Comparison of ENCODE assay signal across 2 cellular contexts in genomic region chr6:39861663-39862062, GRCh38.
TF ChIP-seq lines count a peak whose summit lies in the region.

No MANE protein-coding gene starts in this region.

TF ChIP-seq in GM23338, 12 proteins besides CTCF, POLR2A, EP300 and RAD21:
- no peak for TF ChIP-seq ZNF462 (CRISPR knock-in tag; IDR thresholded peaks at IDR 0.05)
- no peak for TF ChIP-seq POLR2AphosphoS5 (IDR thresholded peaks at IDR 0.05; ENCODE audit: low read depth)

TF ChIP-seq in WTC11, 78 proteins besides CTCF, POLR2A, EP300 and RAD21 (continued from another document):
- TF ChIP-seq, protein P1, sequence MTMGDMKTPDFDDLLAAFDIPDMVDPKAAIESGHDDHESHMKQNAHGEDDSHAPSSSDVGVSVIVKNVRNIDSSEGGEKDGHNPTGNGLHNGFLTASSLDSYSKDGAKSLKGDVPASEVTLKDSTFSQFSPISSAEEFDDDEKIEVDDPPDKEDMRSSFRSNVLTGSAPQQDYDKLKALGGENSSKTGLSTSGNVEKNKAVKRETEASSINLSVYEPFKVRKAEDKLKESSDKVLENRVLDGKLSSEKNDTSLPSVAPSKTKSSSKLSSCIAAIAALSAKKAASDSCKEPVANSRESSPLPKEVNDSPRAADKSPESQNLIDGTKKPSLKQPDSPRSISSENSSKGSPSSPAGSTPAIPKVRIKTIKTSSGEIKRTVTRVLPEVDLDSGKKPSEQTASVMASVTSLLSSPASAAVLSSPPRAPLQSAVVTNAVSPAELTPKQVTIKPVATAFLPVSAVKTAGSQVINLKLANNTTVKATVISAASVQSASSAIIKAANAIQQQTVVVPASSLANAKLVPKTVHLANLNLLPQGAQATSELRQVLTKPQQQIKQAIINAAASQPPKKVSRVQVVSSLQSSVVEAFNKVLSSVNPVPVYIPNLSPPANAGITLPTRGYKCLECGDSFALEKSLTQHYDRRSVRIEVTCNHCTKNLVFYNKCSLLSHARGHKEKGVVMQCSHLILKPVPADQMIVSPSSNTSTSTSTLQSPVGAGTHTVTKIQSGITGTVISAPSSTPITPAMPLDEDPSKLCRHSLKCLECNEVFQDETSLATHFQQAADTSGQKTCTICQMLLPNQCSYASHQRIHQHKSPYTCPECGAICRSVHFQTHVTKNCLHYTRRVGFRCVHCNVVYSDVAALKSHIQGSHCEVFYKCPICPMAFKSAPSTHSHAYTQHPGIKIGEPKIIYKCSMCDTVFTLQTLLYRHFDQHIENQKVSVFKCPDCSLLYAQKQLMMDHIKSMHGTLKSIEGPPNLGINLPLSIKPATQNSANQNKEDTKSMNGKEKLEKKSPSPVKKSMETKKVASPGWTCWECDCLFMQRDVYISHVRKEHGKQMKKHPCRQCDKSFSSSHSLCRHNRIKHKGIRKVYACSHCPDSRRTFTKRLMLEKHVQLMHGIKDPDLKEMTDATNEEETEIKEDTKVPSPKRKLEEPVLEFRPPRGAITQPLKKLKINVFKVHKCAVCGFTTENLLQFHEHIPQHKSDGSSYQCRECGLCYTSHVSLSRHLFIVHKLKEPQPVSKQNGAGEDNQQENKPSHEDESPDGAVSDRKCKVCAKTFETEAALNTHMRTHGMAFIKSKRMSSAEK (CRISPR knock-in tag; IDR thresholded peaks at IDR 0.05; ENCODE audit: borderline replicate concordance), result no peak
- TF ChIP-seq ZNF219 (CRISPR knock-in tag; IDR thresholded peaks at IDR 0.05; ENCODE audit: borderline replicate concordance) (no peak), ESRRA (CRISPR knock-in tag; IDR thresholded peaks at IDR 0.05; ENCODE audit: borderline replicate concordance) (no peak), ZNF512 (CRISPR knock-in tag; IDR thresholded peaks at IDR 0.05; ENCODE audit: borderline replicate concordance) (no peak), ZNF671 (CRISPR knock-in tag; IDR thresholded peaks at IDR 0.05) (no peak), CBFB (CRISPR knock-in tag; IDR thresholded peaks at IDR 0.05; ENCODE audit: low read depth) (no peak), MXD4 (CRISPR knock-in tag; IDR thresholded peaks at IDR 0.05; ENCODE audit: borderline replicate concordance) (no peak), TEAD1 (CRISPR knock-in tag; IDR thresholded peaks at IDR 0.05) (no peak)
